1 cellular context compared by ENCODE assay signal in the genomic region with DNA sequence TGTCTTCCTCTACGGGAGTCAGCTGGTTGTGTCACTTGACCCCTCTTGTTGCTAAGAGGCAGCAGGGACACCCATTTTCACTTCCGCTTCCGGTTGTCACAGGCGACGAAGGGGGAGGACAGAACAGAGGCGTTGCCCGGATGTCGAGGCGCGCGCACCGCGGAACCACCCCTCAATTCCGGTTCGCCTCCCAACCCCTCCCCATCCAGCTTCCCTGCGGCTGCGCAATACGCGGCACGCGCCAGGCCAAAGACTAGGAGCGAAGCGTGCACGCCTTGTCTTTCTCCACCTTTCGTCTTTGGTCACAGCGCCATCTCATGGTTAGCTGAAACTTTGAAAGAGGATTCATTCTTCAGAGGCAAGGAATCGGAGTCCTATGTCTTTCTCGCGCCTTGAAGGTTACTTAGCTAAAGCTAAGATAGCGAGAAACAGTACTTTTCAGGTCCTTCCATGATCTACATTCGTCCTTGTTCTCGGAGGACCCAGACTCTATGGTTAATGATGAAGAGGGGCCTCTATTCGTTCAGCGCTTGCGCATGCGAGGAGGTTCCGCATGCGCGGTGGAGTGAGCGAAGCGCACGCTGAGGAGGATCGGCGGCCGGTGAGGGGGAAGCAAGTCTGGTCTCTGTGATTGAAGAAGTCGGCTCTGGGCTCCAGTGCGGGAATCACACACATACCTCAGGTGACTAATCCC.
A peak's percentile ranks its signal among the peaks of the same experiment; 100 is the strongest.
TF ChIP-seq lines count a peak whose summit lies in the region.

A gene (minus strand): TSS at position 30 of the 694 bp plus-strand sequence. CDS start 106 bp downstream, outside the sequence.
A gene (plus strand): TSS at position 554 of the 694 bp plus-strand sequence. CDS start 4,440 bp downstream, outside the sequence.

TF ChIP-seq in GM12878, 131 proteins besides CTCF, POLR2A, EP300 and RAD21 (continued from another document and continues in another):
- TF ChIP-seq, protein P1, sequence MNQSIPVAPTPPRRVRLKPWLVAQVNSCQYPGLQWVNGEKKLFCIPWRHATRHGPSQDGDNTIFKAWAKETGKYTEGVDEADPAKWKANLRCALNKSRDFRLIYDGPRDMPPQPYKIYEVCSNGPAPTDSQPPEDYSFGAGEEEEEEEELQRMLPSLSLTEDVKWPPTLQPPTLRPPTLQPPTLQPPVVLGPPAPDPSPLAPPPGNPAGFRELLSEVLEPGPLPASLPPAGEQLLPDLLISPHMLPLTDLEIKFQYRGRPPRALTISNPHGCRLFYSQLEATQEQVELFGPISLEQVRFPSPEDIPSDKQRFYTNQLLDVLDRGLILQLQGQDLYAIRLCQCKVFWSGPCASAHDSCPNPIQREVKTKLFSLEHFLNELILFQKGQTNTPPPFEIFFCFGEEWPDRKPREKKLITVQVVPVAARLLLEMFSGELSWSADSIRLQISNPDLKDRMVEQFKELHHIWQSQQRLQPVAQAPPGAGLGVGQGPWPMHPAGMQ (IDR thresholded peaks at IDR 0.05; ENCODE audit: borderline replicate concordance): no peak
- TF ChIP-seq CBX5 (IDR thresholded peaks at IDR 0.05; ENCODE audit: low read depth): no peak
- TF ChIP-seq, protein P2, sequence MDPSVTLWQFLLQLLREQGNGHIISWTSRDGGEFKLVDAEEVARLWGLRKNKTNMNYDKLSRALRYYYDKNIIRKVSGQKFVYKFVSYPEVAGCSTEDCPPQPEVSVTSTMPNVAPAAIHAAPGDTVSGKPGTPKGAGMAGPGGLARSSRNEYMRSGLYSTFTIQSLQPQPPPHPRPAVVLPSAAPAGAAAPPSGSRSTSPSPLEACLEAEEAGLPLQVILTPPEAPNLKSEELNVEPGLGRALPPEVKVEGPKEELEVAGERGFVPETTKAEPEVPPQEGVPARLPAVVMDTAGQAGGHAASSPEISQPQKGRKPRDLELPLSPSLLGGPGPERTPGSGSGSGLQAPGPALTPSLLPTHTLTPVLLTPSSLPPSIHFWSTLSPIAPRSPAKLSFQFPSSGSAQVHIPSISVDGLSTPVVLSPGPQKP (IDR thresholded peaks at IDR 0.05; ENCODE audit: low read depth, low read length): peak; percentile 98
- peak; percentile 85 for TF ChIP-seq TAF1 (IDR thresholded peaks at IDR 0.05; ENCODE audit: borderline replicate concordance, low read depth, low read length)
- TF ChIP-seq NR2C2 (IDR thresholded peaks at IDR 0.05; ENCODE audit: borderline replicate concordance, control insufficient read depth, insufficient read length, low read depth): no peak
- TF ChIP-seq EED (IDR thresholded peaks at IDR 0.05; ENCODE audit: low read depth): no peak
- no peak for TF ChIP-seq NFYA (IDR thresholded peaks at IDR 0.05; ENCODE audit: borderline replicate concordance, low read depth, low read length)
- TF ChIP-seq ZBED1 (IDR thresholded peaks at IDR 0.05; ENCODE audit: borderline replicate concordance): no peak
- TF ChIP-seq BACH1 (IDR thresholded peaks at IDR 0.05; ENCODE audit: borderline replicate concordance): no peak
- TF ChIP-seq RCOR1 (conservative IDR thresholded peaks at IDR 0.05; ENCODE audit: low read depth, low read length): no peak
- no peak for TF ChIP-seq NFXL1 (IDR thresholded peaks at IDR 0.05; ENCODE audit: borderline replicate concordance)
- peak; percentile 91 for TF ChIP-seq SMAD5 (IDR thresholded peaks at IDR 0.05; ENCODE audit: low read depth)
- TF ChIP-seq, protein P3, sequence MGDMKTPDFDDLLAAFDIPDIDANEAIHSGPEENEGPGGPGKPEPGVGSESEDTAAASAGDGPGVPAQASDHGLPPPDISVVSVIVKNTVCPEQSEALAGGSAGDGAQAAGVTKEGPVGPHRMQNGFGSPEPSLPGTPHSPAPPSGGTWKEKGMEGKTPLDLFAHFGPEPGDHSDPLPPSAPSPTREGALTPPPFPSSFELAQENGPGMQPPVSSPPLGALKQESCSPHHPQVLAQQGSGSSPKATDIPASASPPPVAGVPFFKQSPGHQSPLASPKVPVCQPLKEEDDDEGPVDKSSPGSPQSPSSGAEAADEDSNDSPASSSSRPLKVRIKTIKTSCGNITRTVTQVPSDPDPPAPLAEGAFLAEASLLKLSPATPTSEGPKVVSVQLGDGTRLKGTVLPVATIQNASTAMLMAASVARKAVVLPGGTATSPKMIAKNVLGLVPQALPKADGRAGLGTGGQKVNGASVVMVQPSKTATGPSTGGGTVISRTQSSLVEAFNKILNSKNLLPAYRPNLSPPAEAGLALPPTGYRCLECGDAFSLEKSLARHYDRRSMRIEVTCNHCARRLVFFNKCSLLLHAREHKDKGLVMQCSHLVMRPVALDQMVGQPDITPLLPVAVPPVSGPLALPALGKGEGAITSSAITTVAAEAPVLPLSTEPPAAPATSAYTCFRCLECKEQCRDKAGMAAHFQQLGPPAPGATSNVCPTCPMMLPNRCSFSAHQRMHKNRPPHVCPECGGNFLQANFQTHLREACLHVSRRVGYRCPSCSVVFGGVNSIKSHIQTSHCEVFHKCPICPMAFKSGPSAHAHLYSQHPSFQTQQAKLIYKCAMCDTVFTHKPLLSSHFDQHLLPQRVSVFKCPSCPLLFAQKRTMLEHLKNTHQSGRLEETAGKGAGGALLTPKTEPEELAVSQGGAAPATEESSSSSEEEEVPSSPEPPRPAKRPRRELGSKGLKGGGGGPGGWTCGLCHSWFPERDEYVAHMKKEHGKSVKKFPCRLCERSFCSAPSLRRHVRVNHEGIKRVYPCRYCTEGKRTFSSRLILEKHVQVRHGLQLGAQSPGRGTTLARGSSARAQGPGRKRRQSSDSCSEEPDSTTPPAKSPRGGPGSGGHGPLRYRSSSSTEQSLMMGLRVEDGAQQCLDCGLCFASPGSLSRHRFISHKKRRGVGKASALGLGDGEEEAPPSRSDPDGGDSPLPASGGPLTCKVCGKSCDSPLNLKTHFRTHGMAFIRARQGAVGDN (IDR thresholded peaks at IDR 0.05): no peak; the same call in 1 of the 2 replicates
- TF ChIP-seq ZNF384 (IDR thresholded peaks at IDR 0.05; ENCODE audit: borderline replicate concordance, low read depth, low read length): no peak
- TF ChIP-seq, protein P4, sequence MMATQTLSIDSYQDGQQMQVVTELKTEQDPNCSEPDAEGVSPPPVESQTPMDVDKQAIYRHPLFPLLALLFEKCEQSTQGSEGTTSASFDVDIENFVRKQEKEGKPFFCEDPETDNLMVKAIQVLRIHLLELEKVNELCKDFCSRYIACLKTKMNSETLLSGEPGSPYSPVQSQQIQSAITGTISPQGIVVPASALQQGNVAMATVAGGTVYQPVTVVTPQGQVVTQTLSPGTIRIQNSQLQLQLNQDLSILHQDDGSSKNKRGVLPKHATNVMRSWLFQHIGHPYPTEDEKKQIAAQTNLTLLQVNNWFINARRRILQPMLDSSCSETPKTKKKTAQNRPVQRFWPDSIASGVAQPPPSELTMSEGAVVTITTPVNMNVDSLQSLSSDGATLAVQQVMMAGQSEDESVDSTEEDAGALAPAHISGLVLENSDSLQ (IDR thresholded peaks at IDR 0.05): peak; percentile 85
- TF ChIP-seq ASH2L (IDR thresholded peaks at IDR 0.05; ENCODE audit: borderline replicate concordance, low read depth): no peak
- TF ChIP-seq NBN (IDR thresholded peaks at IDR 0.05): peak; percentile 96
- TF ChIP-seq SP1 (IDR thresholded peaks at IDR 0.05; ENCODE audit: low read depth, low read length): peak; percentile 31
- peak; percentile 85 for TF ChIP-seq BMI1 (IDR thresholded peaks at IDR 0.05; ENCODE audit: borderline replicate concordance)
- peak; percentile 91 for TF ChIP-seq HDGF (IDR thresholded peaks at IDR 0.05)
- TF ChIP-seq, protein P5, sequence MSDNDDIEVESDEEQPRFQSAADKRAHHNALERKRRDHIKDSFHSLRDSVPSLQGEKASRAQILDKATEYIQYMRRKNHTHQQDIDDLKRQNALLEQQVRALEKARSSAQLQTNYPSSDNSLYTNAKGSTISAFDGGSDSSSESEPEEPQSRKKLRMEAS (IDR thresholded peaks at IDR 0.05; ENCODE audit: low read depth, low read length): peak; percentile 87
- no peak for TF ChIP-seq ZZZ3 (IDR thresholded peaks at IDR 0.05; ENCODE audit: control insufficient read depth, insufficient read length, low read depth)
- no peak for TF ChIP-seq MYC (IDR thresholded peaks at IDR 0.05; ENCODE audit: insufficient read depth, insufficient read length, insufficient replicate concordance, low read length, severe bottlenecking)
- TF ChIP-seq DPF2 (IDR thresholded peaks at IDR 0.05): no peak
- no peak for TF ChIP-seq BRCA1 (IDR thresholded peaks at IDR 0.05; ENCODE audit: low read depth, low read length)
- no peak for TF ChIP-seq ZNF622 (IDR thresholded peaks at IDR 0.05)
- peak; percentile 67 for TF ChIP-seq ATF7 (IDR thresholded peaks at IDR 0.05; ENCODE audit: low read depth)
- no peak for TF ChIP-seq HDAC2 (IDR thresholded peaks at IDR 0.05)
- no peak for TF ChIP-seq JUNB (IDR thresholded peaks at IDR 0.05)
- peak; percentile 10 for TF ChIP-seq YY1 (IDR thresholded peaks at IDR 0.05; ENCODE audit: low read depth, low read length)
- peak; percentile 46 for TF ChIP-seq HCFC1 (IDR thresholded peaks at IDR 0.05; ENCODE audit: low read length)
- no peak for TF ChIP-seq FOXK2 (IDR thresholded peaks at IDR 0.05)
- peak; percentile 70; the same call in 1 of the 2 replicates for TF ChIP-seq CBFB (IDR thresholded peaks at IDR 0.05; ENCODE audit: low read depth)
- TF ChIP-seq PML (IDR thresholded peaks at IDR 0.05; ENCODE audit: low read length): peak; percentile 86
- no peak for TF ChIP-seq ZNF217 (IDR thresholded peaks at IDR 0.05)
- TF ChIP-seq RB1 (IDR thresholded peaks at IDR 0.05; ENCODE audit: borderline replicate concordance): no peak; the same call in 1 of the 2 replicates
- no peak for TF ChIP-seq SUZ12 (IDR thresholded peaks at IDR 0.05; ENCODE audit: unreplicated experiment)
- TF ChIP-seq POLR2AphosphoS5 (IDR thresholded peaks at IDR 0.05; ENCODE audit: low read length): peak; percentile 93
- TF ChIP-seq, protein P6, sequence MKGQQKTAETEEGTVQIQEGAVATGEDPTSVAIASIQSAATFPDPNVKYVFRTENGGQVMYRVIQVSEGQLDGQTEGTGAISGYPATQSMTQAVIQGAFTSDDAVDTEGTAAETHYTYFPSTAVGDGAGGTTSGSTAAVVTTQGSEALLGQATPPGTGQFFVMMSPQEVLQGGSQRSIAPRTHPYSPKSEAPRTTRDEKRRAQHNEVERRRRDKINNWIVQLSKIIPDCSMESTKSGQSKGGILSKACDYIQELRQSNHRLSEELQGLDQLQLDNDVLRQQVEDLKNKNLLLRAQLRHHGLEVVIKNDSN (IDR thresholded peaks at IDR 0.05; ENCODE audit: borderline replicate concordance, extremely low read length, insufficient read depth, low read depth, low read length): peak; percentile 78
- TF ChIP-seq SPI1 (IDR thresholded peaks at IDR 0.05; ENCODE audit: borderline replicate concordance, insufficient read depth, low read depth, low read length): peak; percentile 87
- TF ChIP-seq, protein P7, sequence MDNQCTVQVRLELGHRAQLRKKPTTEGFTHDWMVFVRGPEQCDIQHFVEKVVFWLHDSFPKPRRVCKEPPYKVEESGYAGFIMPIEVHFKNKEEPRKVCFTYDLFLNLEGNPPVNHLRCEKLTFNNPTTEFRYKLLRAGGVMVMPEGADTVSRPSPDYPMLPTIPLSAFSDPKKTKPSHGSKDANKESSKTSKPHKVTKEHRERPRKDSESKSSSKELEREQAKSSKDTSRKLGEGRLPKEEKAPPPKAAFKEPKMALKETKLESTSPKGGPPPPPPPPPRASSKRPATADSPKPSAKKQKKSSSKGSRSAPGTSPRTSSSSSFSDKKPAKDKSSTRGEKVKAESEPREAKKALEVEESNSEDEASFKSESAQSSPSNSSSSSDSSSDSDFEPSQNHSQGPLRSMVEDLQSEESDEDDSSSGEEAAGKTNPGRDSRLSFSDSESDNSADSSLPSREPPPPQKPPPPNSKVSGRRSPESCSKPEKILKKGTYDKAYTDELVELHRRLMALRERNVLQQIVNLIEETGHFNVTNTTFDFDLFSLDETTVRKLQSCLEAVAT (IDR thresholded peaks at IDR 0.05): peak; percentile 84
- TF ChIP-seq, protein P8, sequence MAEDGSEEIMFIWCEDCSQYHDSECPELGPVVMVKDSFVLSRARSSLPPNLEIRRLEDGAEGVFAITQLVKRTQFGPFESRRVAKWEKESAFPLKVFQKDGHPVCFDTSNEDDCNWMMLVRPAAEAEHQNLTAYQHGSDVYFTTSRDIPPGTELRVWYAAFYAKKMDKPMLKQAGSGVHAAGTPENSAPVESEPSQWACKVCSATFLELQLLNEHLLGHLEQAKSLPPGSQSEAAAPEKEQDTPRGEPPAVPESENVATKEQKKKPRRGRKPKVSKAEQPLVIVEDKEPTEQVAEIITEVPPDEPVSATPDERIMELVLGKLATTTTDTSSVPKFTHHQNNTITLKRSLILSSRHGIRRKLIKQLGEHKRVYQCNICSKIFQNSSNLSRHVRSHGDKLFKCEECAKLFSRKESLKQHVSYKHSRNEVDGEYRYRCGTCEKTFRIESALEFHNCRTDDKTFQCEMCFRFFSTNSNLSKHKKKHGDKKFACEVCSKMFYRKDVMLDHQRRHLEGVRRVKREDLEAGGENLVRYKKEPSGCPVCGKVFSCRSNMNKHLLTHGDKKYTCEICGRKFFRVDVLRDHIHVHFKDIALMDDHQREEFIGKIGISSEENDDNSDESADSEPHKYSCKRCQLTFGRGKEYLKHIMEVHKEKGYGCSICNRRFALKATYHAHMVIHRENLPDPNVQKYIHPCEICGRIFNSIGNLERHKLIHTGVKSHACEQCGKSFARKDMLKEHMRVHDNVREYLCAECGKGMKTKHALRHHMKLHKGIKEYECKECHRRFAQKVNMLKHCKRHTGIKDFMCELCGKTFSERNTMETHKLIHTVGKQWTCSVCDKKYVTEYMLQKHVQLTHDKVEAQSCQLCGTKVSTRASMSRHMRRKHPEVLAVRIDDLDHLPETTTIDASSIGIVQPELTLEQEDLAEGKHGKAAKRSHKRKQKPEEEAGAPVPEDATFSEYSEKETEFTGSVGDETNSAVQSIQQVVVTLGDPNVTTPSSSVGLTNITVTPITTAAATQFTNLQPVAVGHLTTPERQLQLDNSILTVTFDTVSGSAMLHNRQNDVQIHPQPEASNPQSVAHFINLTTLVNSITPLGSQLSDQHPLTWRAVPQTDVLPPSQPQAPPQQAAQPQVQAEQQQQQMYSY (CRISPR knock-in tag; IDR thresholded peaks at IDR 0.05): no peak
- TF ChIP-seq MEF2A (IDR thresholded peaks at IDR 0.05; ENCODE audit: insufficient read depth, low read depth, low read length): no peak
- 0 out of 2 replicates have a peak, but pooled peaks have one; percentile 11 for TF ChIP-seq SREBF1 (IDR thresholded peaks at IDR 0.05; ENCODE audit: low read length)
- TF ChIP-seq GABPA (IDR thresholded peaks at IDR 0.05; ENCODE audit: low read depth): peak; percentile 91
- TF ChIP-seq, protein P9, sequence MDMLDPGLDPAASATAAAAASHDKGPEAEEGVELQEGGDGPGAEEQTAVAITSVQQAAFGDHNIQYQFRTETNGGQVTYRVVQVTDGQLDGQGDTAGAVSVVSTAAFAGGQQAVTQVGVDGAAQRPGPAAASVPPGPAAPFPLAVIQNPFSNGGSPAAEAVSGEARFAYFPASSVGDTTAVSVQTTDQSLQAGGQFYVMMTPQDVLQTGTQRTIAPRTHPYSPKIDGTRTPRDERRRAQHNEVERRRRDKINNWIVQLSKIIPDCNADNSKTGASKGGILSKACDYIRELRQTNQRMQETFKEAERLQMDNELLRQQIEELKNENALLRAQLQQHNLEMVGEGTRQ (IDR thresholded peaks at IDR 0.05; ENCODE audit: borderline replicate concordance, low read depth, low read length): peak; percentile 86
- peak; percentile 98 to 99 for TF ChIP-seq BHLHE40 (IDR thresholded peaks at IDR 0.05; ENCODE audit: borderline replicate concordance in 1 of 2, low read depth in 2 of 2, low read length in 1 of 2)
- peak; percentile 97 for TF ChIP-seq SIN3A (IDR thresholded peaks at IDR 0.05; ENCODE audit: low read depth, low read length)
- no peak for TF ChIP-seq ESRRA (IDR thresholded peaks at IDR 0.05; ENCODE audit: low read length)
- TF ChIP-seq LARP7 (IDR thresholded peaks at IDR 0.05): no peak
- TF ChIP-seq MTA3 (IDR thresholded peaks at IDR 0.05; ENCODE audit: borderline replicate concordance, low read length): no peak
